Comparison of ENCODE assay signal across 9 cellular contexts in genomic region chr20:17961600-17961965, GRCh38. TPM values are rescaled to one million over a fixed set of nuclear protein-coding genes. Genes with fewer than 3 reads are reported as not detected.
DNase-seq lines count a peak whose midpoint lies in the region; ATAC-seq and TF ChIP-seq lines count a peak whose summit lies in the region.
"Had no signal": no experiment of that assay in that cellular context is flagged by ENCODE, and none has a peak within 500 bp of the region (broad histone marks: within the 10 kb centered on the region; RNA-seq: fewer than 3 reads in every experiment).

No MANE protein-coding gene starts in this region.

- no peak for TF ChIP-seq POLR2A in heart left ventricle (IDR thresholded peaks at IDR 0.05)
- no peak for TF ChIP-seq POLR2A in uterus (IDR thresholded peaks at IDR 0.05)

- no peak overlapping the region for H2AK5ac ChIP-seq in mesenchymal stem cell (ENCODE audit: low read length, severe bottlenecking)

- peak overlapping the region; percentile 82 for H3K9ac ChIP-seq in mesenchymal stem cell (ENCODE audit: low read length)

- no peak overlapping the region for H3K14ac ChIP-seq in mesenchymal stem cell (ENCODE audit: low read length in 2 of 2)

- H3K4me1 ChIP-seq in heart left ventricle (peaks cover 1 to 92% (median 74%) of the 10 kb centered on the region in 12 donors), mesenchymal stem cell (ENCODE audit: control insufficient read depth, insufficient read depth, low read depth, low read length) (peaks cover 19% of the 10 kb centered on the region), uterus (peaks cover 0 to 13% of the 10 kb centered on the region in 2 donors)

- H3K18ac ChIP-seq in mesenchymal stem cell (ENCODE audit: low read depth in 1 of 2, low read length in 2 of 2), result no peak overlapping the region

- peaks cover 27% of the 10 kb centered on the region for H3K36me3 Mint-ChIP-seq in activated naive CD8-positive, alpha-beta T cell

- H2AFZ ChIP-seq in mesenchymal stem cell (ENCODE audit: low read depth, low read length), result no peak overlapping the region

- peak overlapping the region in 7 of 12 donors; percentile 7 to 99 (median 29) for H3K27ac ChIP-seq in heart left ventricle
- H3K27ac ChIP-seq in mesenchymal stem cell (ENCODE audit: low read length, poor library complexity, severe bottlenecking), result peak overlapping the region; percentile 17
- peak overlapping the region; percentile 57 to 78 for H3K27ac ChIP-seq in uterus

- H3K9me3 Mint-ChIP-seq in activated naive CD8-positive, alpha-beta T cell (ENCODE audit: low read depth), result no peaks in the 10 kb centered on the region

- no peaks in the 10 kb centered on the region for H3K27me3 ChIP-seq in heart left ventricle
- H3K27me3 ChIP-seq in mesenchymal stem cell (ENCODE audit: control insufficient read depth in 1 of 2, insufficient read depth in 1 of 2, low read length in 2 of 2), result no peaks in the 10 kb centered on the region
- no peaks in the 10 kb centered on the region for H3K27me3 ChIP-seq in uterus

- no peaks in the 10 kb centered on the region for H3K79me1 ChIP-seq in mesenchymal stem cell (replicated peaks; ENCODE audit: low read length, poor library complexity, severe bottlenecking)

- H2BK12ac ChIP-seq in mesenchymal stem cell (ENCODE audit: low read length in 2 of 2), result no peak overlapping the region

- H3K27me3 Mint-ChIP-seq in activated naive CD8-positive, alpha-beta T cell, result no peaks in the 10 kb centered on the region

- H3K4me3 Mint-ChIP-seq in activated naive CD8-positive, alpha-beta T cell, result peak overlapping the region; percentile 51

- no peak overlapping the region for H3K4ac ChIP-seq in mesenchymal stem cell (ENCODE audit: low read depth in 1 of 2, low read length in 2 of 2)

- H3K4me3 ChIP-seq in heart left ventricle (peak overlapping the region in 1 of 12 donors; percentile 26), mesenchymal stem cell (ENCODE audit: insufficient read depth in 1 of 2, low read depth in 1 of 2, low read length in 2 of 2) (peak overlapping the region in 1 of 2 experiments; percentile 56), uterus (no peak overlapping the region)

- no peak overlapping the region for H3K23ac ChIP-seq in mesenchymal stem cell (ENCODE audit: low read length in 2 of 2)

- 45 to 63% (median 57%) methylated on average over 1 of the region's 1 CpG for WGBS in heart left ventricle, 4 donors
- 71% methylated on average over 1 of the region's 1 CpG for WGBS in mesenchymal stem cell

- no peak for DNase-seq in heart left ventricle
- DNase-seq in Right ventricle myocardium superior, result no peak
- no peak for DNase-seq in mesenchymal stem cell
- DNase-seq in uterus, result no peak
- DNase-seq in T1000 (lab: John Stamatoyannopoulos, UW), result no peak
- no peak for DNase-seq in NOMO-1 treated with DMSO at 0.1 percent for 48 hours (lab: John Stamatoyannopoulos, UW; ENCODE audit: unreplicated experiment)
- DNase-seq: COR-L47 had no signal

- H3K27ac Mint-ChIP-seq in activated naive CD8-positive, alpha-beta T cell, result peak overlapping the region; percentile 61

- H2BK15ac ChIP-seq in mesenchymal stem cell (ENCODE audit: low read depth, poor library complexity, severe bottlenecking), result no peak overlapping the region

- H3K4me2 ChIP-seq in mesenchymal stem cell (ENCODE audit: low read length, poor library complexity, severe bottlenecking), result no peak overlapping the region

- intact Hi-C loops in heart left ventricle (cut with DNase I) (loop anchor here in 1 of 10 donors (10.0 kb wide), 1 partner anchor 543 kb away; the partner anchor contains the start of gene SEC23B), Right ventricle myocardium superior (cut with DNase I) (no loop called here), uterus (cut with DNase I; ENCODE audit: low total_unique reads) (no loop called here)

- no peak overlapping the region for H2BK120ac ChIP-seq in mesenchymal stem cell (ENCODE audit: low read depth, low read length)

- no peak overlapping the region for H4K91ac ChIP-seq in mesenchymal stem cell (ENCODE audit: low read length)

- peaks cover 0 to 14% (median 0%) of the 10 kb centered on the region in 9 donors for H3K36me3 ChIP-seq in heart left ventricle
- peaks cover 5 to 10% of the 10 kb centered on the region in 2 experiments for H3K36me3 ChIP-seq in mesenchymal stem cell (ENCODE audit: control insufficient read depth in 1 of 2, insufficient read depth in 2 of 2, low read depth in 1 of 2, low read length in 2 of 2)
- no peaks in the 10 kb centered on the region for H3K36me3 ChIP-seq in uterus

- TF ChIP-seq CTCF in heart left ventricle (IDR thresholded peaks at IDR 0.05) (no peak), uterus (IDR thresholded peaks at IDR 0.05) (no peak)

- H3K4me1 Mint-ChIP-seq in activated naive CD8-positive, alpha-beta T cell (ENCODE audit: low read depth), result peaks cover 87% of the 10 kb centered on the region

- no peak overlapping the region for H4K8ac ChIP-seq in mesenchymal stem cell (ENCODE audit: low read length)

- H2BK5ac ChIP-seq in mesenchymal stem cell (ENCODE audit: low read depth, low read length, poor library complexity, severe bottlenecking), result no peak overlapping the region

- H3K9me3 ChIP-seq in heart left ventricle (no peaks in the 10 kb centered on the region), mesenchymal stem cell (ENCODE audit: control insufficient read depth, low read length) (no peaks in the 10 kb centered on the region), uterus (no peaks in the 10 kb centered on the region)

- no peak for ATAC-seq in heart left ventricle
- ATAC-seq in Right ventricle myocardium superior (ENCODE audit: poor library complexity), result no peak
- ATAC-seq in GM21515 (IDR thresholded peaks at IDR 0.05; ENCODE audit: unreplicated experiment), result no peak

RNA-seq across cellular contexts. Expression of gene SNX5, which starts 7.0 kb away (rescaled TPM):
- total RNA-seq in heart left ventricle, result 10 to 100 TPM; 36.6 to 75.0 (median 45.9) TPM
- 10 to 100 TPM; 32.8 to 43.4 TPM for polyA plus RNA-seq in heart left ventricle
- total RNA-seq in Right ventricle myocardium superior, result 39.9 TPM
- 76.3 TPM for polyA plus RNA-seq in mesenchymal stem cell (2013, experiment 1 of 2)
- polyA plus RNA-seq in mesenchymal stem cell (2013, experiment 2 of 2), result 76.9 TPM
- 100 to 1,000 TPM in 2 of 4 donors, 10 to 100 TPM in 2; 71.2 to 207 (median 110) TPM for total RNA-seq in uterus

RNA-seq across cellular contexts. Expression of gene MGME1, which starts 7.2 kb away (rescaled TPM):
- total RNA-seq in heart left ventricle (10 to 100 TPM in 6 of 9 donors, 1 to 10 TPM in 3; 8.6 to 22.0 (median 11.8) TPM), Right ventricle myocardium superior (14.2 TPM), uterus (10 to 100 TPM in 1 of 4 donors, 1 to 10 TPM in 3; 3.3 to 18.5 (median 5.8) TPM)
- 1 to 10 TPM; 7.7 to 8.9 TPM for polyA plus RNA-seq in heart left ventricle
- 14.6 TPM for polyA plus RNA-seq in mesenchymal stem cell (2013, experiment 1 of 2)
- polyA plus RNA-seq in mesenchymal stem cell (2013, experiment 2 of 2), result 13.8 TPM

Comparison
In these comparisons a context has a peak if more than half of its experiments do, and no peak if none do; other contexts are left out.
1. H3K27ac ChIP-seq: peak in every context shown above with its lines; median percentile 68 in uterus; 29 in heart left ventricle; 17 in mesenchymal stem cell.